ENCODE assay signal across 34 cellular contexts in the genomic region with DNA sequence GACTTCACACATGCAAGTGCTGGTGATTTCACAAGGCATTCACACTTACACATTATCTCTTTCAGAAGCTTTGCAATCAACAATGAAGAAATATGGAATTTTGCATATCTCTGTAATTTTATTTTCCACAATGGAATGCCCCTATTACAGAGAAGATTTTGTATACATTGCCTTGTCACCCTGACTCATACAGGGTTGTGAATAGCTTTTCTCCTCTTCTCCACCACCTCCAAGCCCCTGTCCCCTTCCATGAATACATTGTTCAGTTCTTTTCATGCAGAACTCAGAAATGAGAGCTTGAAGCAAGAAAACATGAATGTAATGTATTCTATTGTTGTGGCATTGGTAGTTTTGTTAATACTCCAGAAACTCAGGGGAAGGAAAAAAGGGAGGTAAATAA.
"Had no signal": no experiment of that assay in that cellular context is flagged by ENCODE, and none has a peak within 500 bp of the region (broad histone marks: within the 10 kb centered on the region; RNA-seq: fewer than 3 reads in every experiment).

No MANE protein-coding gene starts in this region.

- H3K9me3 Mint-ChIP-seq: activated CD4-positive, alpha-beta memory T cell treated with anti-CD3 and anti-CD28 coated beads, Interleukin-2, amount 10 ng/mL, durations not matched to agents 7 days and 5 days; activated CD4-positive, alpha-beta T cell treated with anti-CD3 and anti-CD28 coated beads, Interleukin-2, amount 10 ng/mL, durations not matched to agents 7 days and 5 days; activated T-cell treated with anti-CD3 and anti-CD28 coated beads, Interleukin-2, amount 50 U/mL, for 24 hours; activated T-helper 17 cell treated with anti-CD3 and anti-CD28 coated beads, Interleukin-2, amount 50 U/mL, for 72 hours; immature natural killer cell; neural crest cell; stimulated activated memory B cell treated with anti-CD40 and anti-IgM and Interleukin-4, amounts not matched to agents 10 μg/mL and 1 μg/mL and 100 μg/mL, for 72 hours; stimulated activated naive CD8-positive, alpha-beta T cell treated with anti-CD3 and anti-CD28 coated beads, Interleukin-15, amount 100 ng/mL, for 72 hours; type B pancreatic cell had no signal

- H3K4me3 ChIP-seq: cardiac muscle cell, heart left ventricle, pancreas, prostate gland, smooth muscle cell, uterus had no signal

- H3K36me3 ChIP-seq: prostate gland, uterus had no signal

- H3K36me3 Mint-ChIP-seq: immature natural killer cell; stimulated activated memory B cell treated with anti-CD40 and anti-IgM and Interleukin-4, amounts not matched to agents 10 μg/mL and 1 μg/mL and 100 μg/mL, for 72 hours had no signal

- ATAC-seq: activated T-helper 17 cell treated with anti-CD3 and anti-CD28 coated beads, Interleukin-2, amount 50 U/mL, for 72 hours; heart left ventricle; left colon; naive thymus-derived CD4-positive, alpha-beta T cell; pancreas; stimulated activated memory B cell treated with anti-CD40 and anti-IgM and Interleukin-4, amounts not matched to agents 10 μg/mL and 1 μg/mL and 100 μg/mL, for 72 hours; stimulated activated naive CD8-positive, alpha-beta T cell treated with anti-CD3 and anti-CD28 coated beads, Interleukin-15, amount 100 ng/mL, for 72 hours had no signal

- H3K4me1 Mint-ChIP-seq: activated CD4-positive, alpha-beta memory T cell treated with anti-CD3 and anti-CD28 coated beads, Interleukin-2, amount 10 ng/mL, durations not matched to agents 7 days and 5 days had no signal

- H3K27ac Mint-ChIP-seq: activated CD4-positive, alpha-beta memory T cell treated with anti-CD3 and anti-CD28 coated beads, Interleukin-2, amount 10 ng/mL, durations not matched to agents 7 days and 5 days; activated CD4-positive, alpha-beta T cell treated with anti-CD3 and anti-CD28 coated beads, Interleukin-2, amount 10 ng/mL, durations not matched to agents 7 days and 5 days; activated T-cell treated with anti-CD3 and anti-CD28 coated beads, Interleukin-2, amount 50 U/mL, for 24 hours; activated T-helper 17 cell treated with anti-CD3 and anti-CD28 coated beads, Interleukin-2, amount 50 U/mL, for 72 hours; immature natural killer cell; naive thymus-derived CD4-positive, alpha-beta T cell; stimulated activated memory B cell treated with anti-CD40 and anti-IgM and Interleukin-4, amounts not matched to agents 10 μg/mL and 1 μg/mL and 100 μg/mL, for 72 hours; stimulated activated naive CD8-positive, alpha-beta T cell treated with anti-CD3 and anti-CD28 coated beads, Interleukin-15, amount 100 ng/mL, for 72 hours had no signal

- DNase-seq: activated CD4-positive, alpha-beta memory T cell treated with anti-CD3 and anti-CD28 coated beads, Interleukin-2, amount 10 ng/mL, durations not matched to agents 7 days and 5 days; activated CD4-positive, alpha-beta T cell treated with anti-CD3 and anti-CD28 coated beads for 1 hour; activated CD4-positive, alpha-beta T cell treated with anti-CD3 and anti-CD28 coated beads, Interleukin-2, amount 10 ng/mL, durations not matched to agents 7 days and 5 days; activated CD8-positive, alpha-beta memory T cell treated with anti-CD3 and anti-CD28 coated beads, Interleukin-2, amount 50 U/mL, for 48 hours; activated gamma-delta T cell treated with Interleukin-2 at 50 U/mL for 16 hours; activated naive CD4-positive, alpha-beta T cell treated with anti-CD3 and anti-CD28 coated beads, Interleukin-2, amount 50 U/mL, for 16 hours; activated T-cell treated with anti-CD3 and anti-CD28 coated beads, Interleukin-2, amount 50 U/mL, for 24 hours; amniotic stem cell; effector CD4-positive, alpha-beta T cell; erythroblast; heart left ventricle; hypothalamus; immature natural killer cell; kidney; left colon; midbrain; naive thymus-derived CD4-positive, alpha-beta T cell; nucleus accumbens; pancreas; stimulated activated CD4-positive, alpha-beta T cell treated with anti-CD3 and anti-CD28 coated beads, Interleukin-1b, Interleukin-23, amount 100 ng/mL, for 48 hours; stimulated activated CD4-positive, alpha-beta T cell treated with anti-CD3 and anti-CD28 coated beads, Interleukin-4, amount 100 ng/mL, for 4 hours; stimulated activated CD8-positive, alpha-beta memory T cell treated with anti-CD3 and anti-CD28 coated beads, Interleukin-4, amount 100 ng/mL, for 48 hours; stimulated activated naive CD8-positive, alpha-beta T cell treated with anti-CD3 and anti-CD28 coated beads, Interleukin-15, amount 100 ng/mL, for 72 hours; substantia nigra; T-helper 2 cell; uterus had no signal

- H3K27me3 ChIP-seq: cardiac muscle cell, heart left ventricle, pancreas, uterus had no signal

- H3K4me3 Mint-ChIP-seq: activated CD4-positive, alpha-beta memory T cell treated with anti-CD3 and anti-CD28 coated beads, Interleukin-2, amount 10 ng/mL, durations not matched to agents 7 days and 5 days; activated CD4-positive, alpha-beta T cell treated with anti-CD3 and anti-CD28 coated beads, Interleukin-2, amount 10 ng/mL, durations not matched to agents 7 days and 5 days; activated T-cell treated with anti-CD3 and anti-CD28 coated beads, Interleukin-2, amount 50 U/mL, for 24 hours; activated T-helper 17 cell treated with anti-CD3 and anti-CD28 coated beads, Interleukin-2, amount 50 U/mL, for 72 hours; immature natural killer cell; naive thymus-derived CD4-positive, alpha-beta T cell; neural crest cell; stimulated activated memory B cell treated with anti-CD40 and anti-IgM and Interleukin-4, amounts not matched to agents 10 μg/mL and 1 μg/mL and 100 μg/mL, for 72 hours; stimulated activated naive CD8-positive, alpha-beta T cell treated with anti-CD3 and anti-CD28 coated beads, Interleukin-15, amount 100 ng/mL, for 72 hours; type B pancreatic cell had no signal

- H3K27me3 Mint-ChIP-seq: activated CD4-positive, alpha-beta memory T cell treated with anti-CD3 and anti-CD28 coated beads, Interleukin-2, amount 10 ng/mL, durations not matched to agents 7 days and 5 days; activated CD4-positive, alpha-beta T cell treated with anti-CD3 and anti-CD28 coated beads, Interleukin-2, amount 10 ng/mL, durations not matched to agents 7 days and 5 days; activated T-cell treated with anti-CD3 and anti-CD28 coated beads, Interleukin-2, amount 50 U/mL, for 24 hours; activated T-helper 17 cell treated with anti-CD3 and anti-CD28 coated beads, Interleukin-2, amount 50 U/mL, for 72 hours; naive thymus-derived CD4-positive, alpha-beta T cell; stimulated activated memory B cell treated with anti-CD40 and anti-IgM and Interleukin-4, amounts not matched to agents 10 μg/mL and 1 μg/mL and 100 μg/mL, for 72 hours; stimulated activated naive CD8-positive, alpha-beta T cell treated with anti-CD3 and anti-CD28 coated beads, Interleukin-15, amount 100 ng/mL, for 72 hours; type B pancreatic cell had no signal

- FAIRE-seq: endometrium, kidney, pancreas had no signal
